Comparison of ENCODE assay signal across 10 cellular contexts in genomic region chr12:5872745-5873144, GRCh38.
DNase-seq lines count a peak whose midpoint lies in the region; ATAC-seq, FAIRE-seq and TF ChIP-seq lines count a peak whose summit lies in the region.
"Had no signal": no experiment of that assay in that cellular context is flagged by ENCODE, and none has a peak within 500 bp of the region (broad histone marks: within the 10 kb centered on the region; RNA-seq: fewer than 3 reads in every experiment).

No MANE protein-coding gene starts in this region.

- H3K27ac ChIP-seq in heart right ventricle (no peak overlapping the region), right cardiac atrium (ENCODE audit: low read length) (no peak overlapping the region)

- no peak for DNase-seq in heart right ventricle
- DNase-seq in right cardiac atrium, result no peak
- DNase-seq in NCI-H2171 (lab: John Stamatoyannopoulos, UW), result peak; percentile 10
- no peak for DNase-seq in epithelial cell of esophagus (ENCODE audit: low read depth)
- DNase-seq in urothelium cell line (ENCODE audit: low spot score), result peak; percentile 57
- no peak for DNase-seq in SIG-M5 treated with dmso at 0.1 percent for 504 hours (lab: John Stamatoyannopoulos, UW; ENCODE audit: unreplicated experiment)
- DNase-seq in H7, result no peak
- no peak for DNase-seq in OCI-M2 (lab: John Stamatoyannopoulos, UW; ENCODE audit: unreplicated experiment)
- DNase-seq: activated naive CD4-positive, alpha-beta T cell treated with Interleukin-2 at 50 U/mL for 16 hours; naive B cell had no signal

- intact Hi-C loops in heart right ventricle (cut with DNase I) (loop anchor here in 1 of 10 donors (5.0 kb wide), 1 partner anchor 125 kb away; no protein-coding TSS in a partner anchor), right cardiac atrium (cut with DNase I) (no loop called here)

- H3K4me3 ChIP-seq in heart right ventricle, result no peak overlapping the region
- H3K4me3 ChIP-seq in right cardiac atrium (ENCODE audit: low read length), result no peak overlapping the region
- H3K4me3 ChIP-seq in epithelial cell of esophagus (ENCODE audit: low read length), result no peak overlapping the region
- no peak overlapping the region for H3K4me3 ChIP-seq in H7 (ENCODE audit: insufficient read depth, low read depth, low read length)

- TF ChIP-seq CTCF in heart right ventricle (IDR thresholded peaks at IDR 0.05) (peak in 6 of 9 donors; percentile 11 to 31 (median 17)), epithelial cell of esophagus (IDR thresholded peaks at IDR 0.05; ENCODE audit: insufficient read depth, low read depth, low read length, missing control alignments) (peak; percentile 4)

- 46 to 64% methylated on average over 4 of the region's 4 CpGs for WGBS in heart right ventricle, 2 donors
- WGBS in right cardiac atrium, result 62% methylated on average over 4 of the region's 4 CpGs

- H3K36me3 ChIP-seq in heart right ventricle (peaks cover 0 to 14% (median 0%) of the 10 kb centered on the region in 9 donors), H7 (replicated peaks; ENCODE audit: control insufficient read depth, insufficient read depth, low read length) (no peaks in the 10 kb centered on the region)

- ATAC-seq in heart right ventricle, result no peak
- no peak for ATAC-seq in right cardiac atrium

- no peaks in the 10 kb centered on the region for H3K9me3 ChIP-seq in heart right ventricle
- H3K9me3 ChIP-seq in right cardiac atrium (ENCODE audit: control insufficient read depth, low read length), result no peaks in the 10 kb centered on the region

- peaks cover 0 to 2% (median 0%) of the 10 kb centered on the region in 7 donors for H3K27me3 ChIP-seq in heart right ventricle
- H3K27me3 ChIP-seq in right cardiac atrium (ENCODE audit: control insufficient read depth, insufficient read depth), result no peaks in the 10 kb centered on the region
- H3K27me3 ChIP-seq in H7 (ENCODE audit: control insufficient read depth, insufficient read depth, low read length), result no peaks in the 10 kb centered on the region

- FAIRE-seq in urothelium cell line (lab: Jason Lieb, UNC), result no peak

- H3K4me1 ChIP-seq in heart right ventricle (peaks cover 0 to 21% (median 9%) of the 10 kb centered on the region in 9 donors), right cardiac atrium (ENCODE audit: control insufficient read depth, insufficient read depth, low read length) (peaks cover 4% of the 10 kb centered on the region)

Comparison
In these comparisons a context has a peak if more than half of its experiments do, and no peak if none do; other contexts are left out.
1. DNase-seq: peak in NCI-H2171 (single experiment) and urothelium cell line (single experiment); none in heart right ventricle (0 of 2), right cardiac atrium (0 of 3), epithelial cell of esophagus (single experiment), SIG-M5 treated with dmso at 0.1 percent for 504 hours (single experiment), H7 (single experiment) and OCI-M2 (single experiment).